2 cellular contexts compared by ENCODE assay signal in the genomic region with DNA sequence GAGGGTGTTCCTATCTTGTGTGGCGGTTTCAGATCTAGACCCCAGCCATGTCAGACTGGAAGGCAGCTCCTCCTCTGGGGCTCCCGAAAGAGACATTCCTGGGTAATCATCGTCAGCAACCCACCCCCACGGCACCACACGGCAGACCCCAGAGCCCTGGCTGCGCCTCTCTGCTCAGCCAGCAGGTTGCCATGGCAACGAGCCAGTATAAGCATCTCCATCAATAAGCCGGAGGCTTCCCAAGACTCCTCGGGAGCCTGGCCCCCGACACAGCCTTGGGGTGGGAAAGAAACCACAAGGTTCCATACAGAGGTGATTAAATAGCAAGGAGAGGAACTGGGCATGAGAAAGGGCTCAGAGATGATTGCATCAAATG.
A peak's percentile ranks its signal among the peaks of the same experiment; 100 is the strongest.
TF ChIP-seq lines count a peak whose summit lies in the region.

No MANE protein-coding gene starts in this region.

TF ChIP-seq in GM12878, 131 proteins besides CTCF, POLR2A, EP300 and RAD21:
- TF ChIP-seq BMI1 (IDR thresholded peaks at IDR 0.05; ENCODE audit: borderline replicate concordance) (peak; percentile 28; the same call in 1 of the 2 replicates), HCFC1 (IDR thresholded peaks at IDR 0.05; ENCODE audit: low read length) (no peak)
TF ChIP-seq in GM12878: peak in this region for 1.

TF ChIP-seq in HepG2, 621 proteins besides CTCF, POLR2A, EP300 and RAD21:
- peak; percentile 39; the same call in 1 of the 2 replicates for TF ChIP-seq RFX1 (IDR thresholded peaks at IDR 0.05)
- TF ChIP-seq, protein P1, sequence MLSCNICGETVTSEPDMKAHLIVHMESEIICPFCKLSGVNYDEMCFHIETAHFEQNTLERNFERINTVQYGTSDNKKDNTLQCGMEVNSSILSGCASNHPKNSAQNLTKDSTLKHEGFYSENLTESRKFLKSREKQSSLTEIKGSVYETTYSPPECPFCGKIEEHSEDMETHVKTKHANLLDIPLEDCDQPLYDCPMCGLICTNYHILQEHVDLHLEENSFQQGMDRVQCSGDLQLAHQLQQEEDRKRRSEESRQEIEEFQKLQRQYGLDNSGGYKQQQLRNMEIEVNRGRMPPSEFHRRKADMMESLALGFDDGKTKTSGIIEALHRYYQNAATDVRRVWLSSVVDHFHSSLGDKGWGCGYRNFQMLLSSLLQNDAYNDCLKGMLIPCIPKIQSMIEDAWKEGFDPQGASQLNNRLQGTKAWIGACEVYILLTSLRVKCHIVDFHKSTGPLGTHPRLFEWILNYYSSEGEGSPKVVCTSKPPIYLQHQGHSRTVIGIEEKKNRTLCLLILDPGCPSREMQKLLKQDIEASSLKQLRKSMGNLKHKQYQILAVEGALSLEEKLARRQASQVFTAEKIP (CRISPR knock-in tag; IDR thresholded peaks at IDR 0.05; ENCODE audit: borderline replicate concordance) = no peak
- TF ChIP-seq, protein P2, sequence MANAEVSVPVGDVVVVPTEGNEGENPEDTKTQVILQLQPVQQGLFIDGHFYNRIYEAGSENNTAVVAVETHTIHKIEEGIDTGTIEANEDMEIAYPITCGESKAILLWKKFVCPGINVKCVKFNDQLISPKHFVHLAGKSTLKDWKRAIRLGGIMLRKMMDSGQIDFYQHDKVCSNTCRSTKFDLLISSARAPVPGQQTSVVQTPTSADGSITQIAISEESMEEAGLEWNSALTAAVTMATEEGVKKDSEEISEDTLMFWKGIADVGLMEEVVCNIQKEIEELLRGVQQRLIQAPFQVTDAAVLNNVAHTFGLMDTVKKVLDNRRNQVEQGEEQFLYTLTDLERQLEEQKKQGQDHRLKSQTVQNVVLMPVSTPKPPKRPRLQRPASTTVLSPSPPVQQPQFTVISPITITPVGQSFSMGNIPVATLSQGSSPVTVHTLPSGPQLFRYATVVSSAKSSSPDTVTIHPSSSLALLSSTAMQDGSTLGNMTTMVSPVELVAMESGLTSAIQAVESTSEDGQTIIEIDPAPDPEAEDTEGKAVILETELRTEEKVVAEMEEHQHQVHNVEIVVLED (CRISPR knock-in tag; IDR thresholded peaks at IDR 0.05; ENCODE audit: borderline replicate concordance) = no peak
- 0 out of 2 replicates have a peak, but pooled peaks have one; percentile 23 for TF ChIP-seq EZH2 (conservative IDR thresholded peaks at IDR 0.05; ENCODE audit: low read depth, low read length)
- TF ChIP-seq SP1 (IDR thresholded peaks at IDR 0.05) = no peak
- TF ChIP-seq SP1 (CRISPR knock-in tag; IDR thresholded peaks at IDR 0.05) = no peak
- no peak for TF ChIP-seq ZNF660 (CRISPR knock-in tag; IDR thresholded peaks at IDR 0.05; ENCODE audit: borderline replicate concordance, low read depth)
- TF ChIP-seq CHD4 (IDR thresholded peaks at IDR 0.05; ENCODE audit: borderline replicate concordance, low read length) = no peak
- TF ChIP-seq FOXP1 (IDR thresholded peaks at IDR 0.05) = no peak
- TF ChIP-seq FOXP1 (CRISPR knock-in tag; IDR thresholded peaks at IDR 0.05) = no peak
- TF ChIP-seq BCL6 (CRISPR knock-in tag; IDR thresholded peaks at IDR 0.05) = no peak
- TF ChIP-seq, protein P3, sequence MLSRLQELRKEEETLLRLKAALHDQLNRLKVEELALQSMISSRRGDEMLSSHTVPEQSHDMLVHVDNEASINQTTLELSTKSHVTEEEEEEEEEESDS (CRISPR knock-in tag; IDR thresholded peaks at IDR 0.05; ENCODE audit: borderline replicate concordance) = no peak
- no peak for TF ChIP-seq ZNF782 (CRISPR knock-in tag; IDR thresholded peaks at IDR 0.05; ENCODE audit: borderline replicate concordance)
